Comparison of ENCODE assay signal across 1 cellular context in the genomic region with DNA sequence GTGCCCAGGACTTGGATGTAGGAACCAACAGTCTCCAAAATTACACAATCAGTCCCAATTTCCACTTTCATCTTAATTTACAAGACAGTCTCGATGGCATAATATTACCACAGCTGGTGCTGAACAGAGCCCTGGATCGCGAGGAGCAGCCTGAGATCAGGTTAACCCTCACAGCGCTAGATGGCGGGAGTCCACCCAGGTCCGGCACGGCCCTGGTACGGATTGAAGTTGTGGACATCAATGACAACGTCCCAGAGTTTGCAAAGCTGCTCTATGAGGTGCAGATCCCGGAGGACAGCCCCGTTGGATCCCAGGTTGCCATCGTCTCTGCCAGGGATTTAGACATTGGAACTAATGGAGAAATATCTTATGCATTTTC.
TF ChIP-seq lines count a peak whose summit lies in the region.

No MANE protein-coding gene starts in this region.

TF ChIP-seq in liver, 16 proteins besides CTCF, POLR2A, EP300 and RAD21 (continued from another document):
- no peak for TF ChIP-seq ZBTB33 (IDR thresholded peaks at IDR 0.05)
- no peak for TF ChIP-seq GABPA (IDR thresholded peaks at IDR 0.05 in 1 of 2, conservative IDR thresholded peaks at IDR 0.05 in 1 of 2)
